ENCODE assay signal across 8 cellular contexts in genomic region chr10:784377-784758, GRCh38.
A peak's percentile ranks its signal among the peaks of the same experiment; 100 is the strongest.
DNase-seq lines count a peak whose midpoint lies in the region; TF ChIP-seq lines count a peak whose summit lies in the region.

No MANE protein-coding gene starts in this region.

- H3K27ac Mint-ChIP-seq in nephron, result no peak overlapping the region

- H3K36me3 Mint-ChIP-seq in nephron (ENCODE audit: low read depth), result no peaks in the 10 kb centered on the region

- peak overlapping the region; percentile 49 for H3K9ac ChIP-seq in HUES64 (ENCODE audit: low read depth, low read length)

- no peaks in the 10 kb centered on the region for H3K4me1 ChIP-seq in HUES64 (ENCODE audit: insufficient read depth, low read length)
- H3K4me1 ChIP-seq in ectodermal cell (ENCODE audit: control insufficient read depth, insufficient read depth, low read length), result no peaks in the 10 kb centered on the region

- WGBS in HUES64, result 24% methylated on average over 21 of the region's 21 CpGs
- WGBS in ectodermal cell, 2 experiments, result 28 to 32% methylated on average over 21 of the region's 21 CpGs

- peaks cover 10% of the 10 kb centered on the region for H3K4me1 Mint-ChIP-seq in nephron

- no peak for TF ChIP-seq CTCF in AG09309 (IDR thresholded peaks at IDR 0.05; ENCODE audit: control insufficient read depth, insufficient read depth, low read depth, low read length, missing control alignments)
- TF ChIP-seq CTCF in nephron (IDR thresholded peaks at IDR 0.05; ENCODE audit: unreplicated experiment in 3 of 3), result peak in 1 of 3 experiments; percentile 8

- no peak overlapping the region for H3K27ac ChIP-seq in HUES64 (ENCODE audit: low read depth, low read length)
- no peak overlapping the region for H3K27ac ChIP-seq in ectodermal cell (ENCODE audit: insufficient read depth, low read depth, low read length, poor library complexity, severe bottlenecking)

- H3K4me3 Mint-ChIP-seq in nephron, result peak overlapping the region; percentile 37 to 70 (median 65)

- H3K27me3 ChIP-seq in HUES64 (ENCODE audit: insufficient read depth, low read length) (peaks cover 19% of the 10 kb centered on the region), ectodermal cell (ENCODE audit: control insufficient read depth, insufficient read depth, low read length, poor library complexity, severe bottlenecking) (peaks cover 23% of the 10 kb centered on the region)

- no peak for DNase-seq in AG09309 (ENCODE audit: low read depth)
- DNase-seq in SKM-1 treated with dmso at 0.1 percent for 144 hours (lab: John Stamatoyannopoulos, UW; ENCODE audit: unreplicated experiment), result no peak
- DNase-seq in SW 1271 (lab: John Stamatoyannopoulos, UW), result no peak
- no peak for DNase-seq in HT-29 (ENCODE audit: low spot score)
- DNase-seq in stimulated activated CD4-positive, alpha-beta T cell treated with anti-CD3 and anti-CD28 coated beads, Interleukin-1b, Interleukin-23, amount 100 ng/mL, for 48 hours, result no peak

- H3K27me3 Mint-ChIP-seq in nephron (ENCODE audit: low read depth), result peaks cover 29% of the 10 kb centered on the region

- H3K9me3 ChIP-seq in HUES64 (ENCODE audit: insufficient read depth, low read depth, low read length) (no peaks in the 10 kb centered on the region), ectodermal cell (ENCODE audit: control insufficient read depth, low read length) (no peaks in the 10 kb centered on the region)

- H3K4me3 ChIP-seq in AG09309 (ENCODE audit: control insufficient read depth, low read depth, low read length), result peak overlapping the region; percentile 34
- peak overlapping the region; percentile 48 for H3K4me3 ChIP-seq in HUES64 (ENCODE audit: low read length)
- peak overlapping the region; percentile 26 for H3K4me3 ChIP-seq in ectodermal cell (ENCODE audit: insufficient read depth, low read depth, low read length)

- H3K36me3 ChIP-seq in HUES64 (ENCODE audit: insufficient read depth, low read length) (no peaks in the 10 kb centered on the region), ectodermal cell (ENCODE audit: control insufficient read depth, insufficient read depth, low read length) (no peaks in the 10 kb centered on the region)

- H3K9me3 Mint-ChIP-seq in nephron, result peaks cover 3% of the 10 kb centered on the region
